ENCODE assay signal across 8 cellular contexts in genomic region chr2:27071277-27071989, GRCh38. TPM values are rescaled to one million over a fixed set of nuclear protein-coding genes. Genes with fewer than 3 reads are reported as not detected.
DNase-seq lines count a peak whose midpoint lies in the region; ATAC-seq, FAIRE-seq and TF ChIP-seq lines count a peak whose summit lies in the region.

OST4 (minus strand) TSS chr2:27071654.

- POLR2A ChIA-PET in OCI-LY7 (lab: Charles Lee): interaction anchor here (0.8 to 1.9 kb wide), 5 partner anchors 11 to 25 kb away, joined by 3 to 14 read pairs (median 6); partner anchors contain the start of gene AGBL5

- ATAC-seq in GM21515 (IDR thresholded peaks at IDR 0.05; ENCODE audit: unreplicated experiment): peak; percentile 81

- peak within 1 kb of the TSS; percentile 64; the same call in 1 of the 2 replicates for H2AFZ ChIP-seq in OCI-LY7 (ENCODE audit: low read length)

- peaks cover 56% of the 10 kb centered on the region for H3K4me1 ChIP-seq in OCI-LY7 (ENCODE audit: insufficient read depth, low read length, poor library complexity, severe bottlenecking)

- no TSS peak for BruUV-seq in OCI-LY7 (replicated peaks; lab: Mats Ljungman, UMichigan)

- no peaks in the 10 kb centered on the region for H3K9me2 ChIP-seq in OCI-LY7 (ENCODE audit: insufficient read depth, low read length)

- H4K20me1 ChIP-seq in OCI-LY7 (ENCODE audit: insufficient read depth, low read length): 0 out of 2 replicates have a peak, but pooled peaks cover 4% of the 10 kb centered on the region

- intact Hi-C loops in OCI-LY7 (cut with micrococcal nuclease; ENCODE audit: unreplicated experiment): loop anchor here (1.0 to 2.0 kb wide), 3 partner anchors 15 to 39 kb away; partner anchors contain the start of genes AGBL5, KHK and TMEM214

- FAIRE-seq in D721Med (lab: Jason Lieb, UNC): no peak

- H3K79me2 ChIP-seq in OCI-LY7 (ENCODE audit: insufficient read depth, low read depth, low read length): peaks cover 26% of the 10 kb centered on the region

- H3K4me3 ChIP-seq in OCI-LY7 (ENCODE audit: low read depth, low read length, poor library complexity, severe bottlenecking): peak within 1 kb of the TSS; percentile 93
- H3K4me3 ChIP-seq in epithelial cell of esophagus (ENCODE audit: low read length): peak within 1 kb of the TSS; percentile 99

- H3K27ac ChIP-seq in OCI-LY7 (ENCODE audit: low read depth, low read length, poor library complexity, severe bottlenecking): peak within 1 kb of the TSS; percentile 53

- H3K4me2 ChIP-seq in OCI-LY7 (ENCODE audit: low read length): peak within 1 kb of the TSS; percentile 89

- TF ChIP-seq CTCF in D721Med (IDR thresholded peaks at IDR 0.05; ENCODE audit: insufficient read depth, missing control alignments) (no peak), OCI-LY7 (conservative IDR thresholded peaks at IDR 0.05; ENCODE audit: low read length) (peak; percentile 53), epithelial cell of esophagus (IDR thresholded peaks at IDR 0.05; ENCODE audit: insufficient read depth, low read depth, low read length, missing control alignments) (no peak)

- DNase-seq in D721Med (ENCODE audit: insufficient read length, low spot score): peak; percentile 96
- DNase-seq in HuH-7 (ENCODE audit: low spot score): peak; percentile 93
- peak; percentile 94 for DNase-seq in OCI-LY7 (ENCODE audit: low spot score)
- DNase-seq in activated T-cell treated with anti-CD3 and anti-CD28 coated beads for 24 hours (ENCODE audit: low read depth): peak; percentile 87
- peak; percentile 95 for DNase-seq in epithelial cell of esophagus (ENCODE audit: low read depth)
- DNase-seq in mucosa of gallbladder (ENCODE audit: low spot score): peak; percentile 95
- peak; percentile 92 for DNase-seq in stimulated activated CD8-positive, alpha-beta memory T cell treated with anti-CD3 and anti-CD28 coated beads, Interleukin-4, amount 100 ng/mL, for 48 hours

- no peaks in the 10 kb centered on the region for H3K9me3 ChIP-seq in OCI-LY7 (ENCODE audit: low read length)

- peaks cover 38% of the 10 kb centered on the region for H3K36me3 ChIP-seq in OCI-LY7 (ENCODE audit: insufficient read depth, low read length)

- CTCF ChIA-PET in OCI-LY7 (lab: Charles Lee; ENCODE audit: unreplicated experiment): no interaction called here

RNA-seq across cellular contexts. Expression of gene OST4, which starts in this region (rescaled TPM):
- total RNA-seq in OCI-LY7 (2014; rRNA removed; shearing (Covaris generic)): 147 and 214 TPM in 2 replicates
- total RNA-seq in OCI-LY7 (2022) (253 and 267 TPM in 2 replicates), mucosa of gallbladder (323 TPM)

Comparison
In these comparisons a context has a peak if more than half of its experiments do, and no peak if none do; other contexts are left out.
1. Peak in every context shown above with its lines: DNase-seq, ATAC-seq, H3K4me3 ChIP-seq and H3K27ac ChIP-seq.